Comparison of ENCODE assay signal across 1 cellular context in the genomic region with DNA sequence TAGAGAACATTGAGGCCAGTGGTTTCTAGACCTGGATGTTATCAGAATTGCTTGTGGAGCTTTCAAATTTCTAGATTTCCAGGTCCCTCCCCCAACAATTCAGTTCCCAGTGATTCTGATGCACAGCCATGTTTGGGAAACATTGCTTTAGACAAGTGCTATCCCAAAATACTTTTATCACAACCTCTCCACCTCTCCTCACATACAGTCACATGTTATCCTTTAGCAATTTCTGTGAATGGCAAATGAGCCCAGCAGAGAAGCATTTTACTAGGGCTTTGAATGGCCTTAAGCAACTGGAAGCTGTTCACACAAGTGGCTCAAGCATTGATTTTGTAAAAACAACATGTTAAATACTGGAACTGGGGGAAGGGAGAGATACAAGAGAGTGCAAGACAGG.
TF ChIP-seq lines count a peak whose summit lies in the region.

No MANE protein-coding gene starts in this region.

TF ChIP-seq in H1, 55 proteins besides CTCF, POLR2A, EP300 and RAD21 (continued from another document):
- TF ChIP-seq NANOG (IDR thresholded peaks at IDR 0.05; ENCODE audit: insufficient read depth, low read depth, low read length, poor library complexity, severe bottlenecking), result no peak
